ENCODE assay signal across 18 cellular contexts in the genomic region with DNA sequence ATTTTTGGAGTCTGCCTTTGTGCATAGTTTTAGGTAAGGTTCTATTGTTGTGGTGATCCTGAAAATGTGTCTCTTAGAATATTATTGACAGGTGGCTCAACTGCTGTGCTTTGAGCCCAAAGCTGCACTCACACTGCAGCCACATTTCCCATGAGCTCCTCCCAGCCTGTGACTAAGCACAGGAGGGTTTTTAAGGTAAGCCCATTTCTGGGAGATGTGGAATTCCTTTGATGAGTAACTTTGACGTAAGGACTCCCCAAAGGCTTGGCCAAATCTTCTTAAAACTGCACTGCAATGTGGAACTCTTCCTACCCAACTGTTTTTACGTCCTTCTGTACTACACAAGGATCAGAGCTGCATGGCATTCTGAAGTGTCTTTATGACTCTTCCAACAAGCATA. TPM values are rescaled to one million over a fixed set of nuclear protein-coding genes. Genes with fewer than 3 reads are reported as not detected.
DNase-seq lines count a peak whose midpoint lies in the region; ATAC-seq and TF ChIP-seq lines count a peak whose summit lies in the region.
"Had no signal": no experiment of that assay in that cellular context is flagged by ENCODE, and none has a peak within 500 bp of the region (broad histone marks: within the 10 kb centered on the region; RNA-seq: fewer than 3 reads in every experiment).

No MANE protein-coding gene starts in this region.

- no peak for TF ChIP-seq POLR2A in breast epithelium (IDR thresholded peaks at IDR 0.05)

- intact Hi-C loops in MCF 10A (cut with micrococcal nuclease), result no loop called here
- intact Hi-C loops in breast epithelium (cut with DNase I; ENCODE audit: low total_unique reads), result no loop called here
- intact Hi-C loops in dorsolateral prefrontal cortex (cut with DNase I), result no loop called here

- in situ Hi-C loops in astrocyte of the spinal cord (cut with HindIII; ENCODE audit: low sequenced_read_pairs), result no loop called here

- no peak overlapping the region for H3K27ac Mint-ChIP-seq in MCF 10A (ENCODE audit: low read depth, unreplicated experiment)
- no peak overlapping the region for H3K27ac Mint-ChIP-seq in activated naive CD4-positive, alpha-beta T cell treated with anti-CD3 and anti-CD28 coated beads, Interleukin-2, amount 50 U/mL, for 72 hours
- H3K27ac Mint-ChIP-seq: CD8-positive, alpha-beta T cell had no signal

- H3K27me3 Mint-ChIP-seq in MCF 10A (ENCODE audit: insufficient read depth, unreplicated experiment), result no peaks in the 10 kb centered on the region

- H3K36me3 ChIP-seq in breast epithelium, result peaks cover 5% of the 10 kb centered on the region
- H3K36me3 ChIP-seq: BLaER1, Peyer's patch had no signal

- TF ChIP-seq CTCF in MCF 10A (IDR thresholded peaks at IDR 0.05; ENCODE audit: unreplicated experiment) (no peak), breast epithelium (IDR thresholded peaks at IDR 0.05) (no peak), astrocyte of the spinal cord (IDR thresholded peaks at IDR 0.05; ENCODE audit: low read depth, low read length) (no peak), foreskin keratinocyte (conservative IDR thresholded peaks at IDR 0.05) (no peak), dorsolateral prefrontal cortex (IDR thresholded peaks at IDR 0.05 in 54 of 56, conservative IDR thresholded peaks at IDR 0.05 in 2 of 56; ENCODE audit: low read depth in 1 of 56, partially characterized antibody in 56 of 56) (no peak)

- no peaks in the 10 kb centered on the region for H3K9me3 ChIP-seq in breast epithelium
- H3K9me3 ChIP-seq: BLaER1, Peyer's patch had no signal

- POLR2A ChIA-PET in MCF 10A (lab: Yijun Ruan, JAX), result interaction anchor here (0.6 kb wide), 1 partner anchor 80 kb away, joined by 3 read pairs; no protein-coding TSS in a partner anchor

- H3K4me1 Mint-ChIP-seq in MCF 10A (ENCODE audit: insufficient read depth, unreplicated experiment), result peaks cover 9% of the 10 kb centered on the region

- no peaks in the 10 kb centered on the region for H3K36me3 Mint-ChIP-seq in MCF 10A (ENCODE audit: insufficient read depth, unreplicated experiment)
- peaks cover 0 to 7% of the 10 kb centered on the region in 2 donors for H3K36me3 Mint-ChIP-seq in activated naive CD4-positive, alpha-beta T cell treated with anti-CD3 and anti-CD28 coated beads, Interleukin-2, amount 50 U/mL, for 72 hours
- H3K36me3 Mint-ChIP-seq: CD8-positive, alpha-beta T cell had no signal

- CTCF ChIA-PET in MCF 10A (lab: Yijun Ruan, JAX), result interaction anchor here (0.8 to 1.1 kb wide), 2 partner anchors 192 to 393 kb away, joined by 3 to 7 read pairs; no protein-coding TSS in a partner anchor

- H3K4me3 Mint-ChIP-seq in MCF 10A (ENCODE audit: unreplicated experiment), result no peak overlapping the region
- H3K4me3 Mint-ChIP-seq: CD8-positive, alpha-beta T cell had no signal

- ATAC-seq in foreskin keratinocyte (peak; percentile 100), HG02970 (IDR thresholded peaks at IDR 0.05; ENCODE audit: low FRiP score, unreplicated experiment) (no peak)
- ATAC-seq in activated naive CD4-positive, alpha-beta T cell treated with anti-CD3 and anti-CD28 coated beads, Interleukin-2, amount 50 U/mL, for 72 hours, result no peak
- ATAC-seq: CD8-positive, alpha-beta T cell; SK-N-SH treated with all-trans-retinoic acid at 6 μM for 48 hours had no signal

- no peaks in the 10 kb centered on the region for H3K9me3 Mint-ChIP-seq in MCF 10A (ENCODE audit: unreplicated experiment)
- peaks cover 6 to 10% of the 10 kb centered on the region in 2 donors for H3K9me3 Mint-ChIP-seq in activated naive CD4-positive, alpha-beta T cell treated with anti-CD3 and anti-CD28 coated beads, Interleukin-2, amount 50 U/mL, for 72 hours
- H3K9me3 Mint-ChIP-seq: CD8-positive, alpha-beta T cell had no signal

- BruUV-seq in MCF 10A (replicated peaks; lab: Mats Ljungman, UMichigan), result no TSS peak

- H3K4me3 ChIP-seq in breast epithelium (no peak overlapping the region), astrocyte of the spinal cord (ENCODE audit: low read depth, low read length) (no peak overlapping the region), dorsolateral prefrontal cortex (no peak overlapping the region)
- H3K4me3 ChIP-seq: BLaER1, Peyer's patch had no signal

- peak; percentile 77 for DNase-seq in MCF 10A (ENCODE audit: unreplicated experiment)
- DNase-seq in breast epithelium (ENCODE audit: low spot score in 2 of 2), result no peak
- DNase-seq in astrocyte of the spinal cord (ENCODE audit: low read depth, low spot score), result peak; percentile 1
- peak; percentile 64 to 81 for DNase-seq in foreskin keratinocyte
- DNase-seq in dorsolateral prefrontal cortex, result no peak
- DNase-seq in ureter (ENCODE audit: low spot score), result no peak
- DNase-seq in activated naive CD4-positive, alpha-beta T cell treated with anti-CD3 and anti-CD28 coated beads, Interleukin-2, amount 50 U/mL, for 72 hours (ENCODE audit: low spot score in 2 of 2), result no peak
- DNase-seq: CD8-positive, alpha-beta T cell; MV-4-11; NCI-H1417 treated with DMSO at 0.1 percent for 48 hours; NCI-H2081 treated with DMSO at 0.1 percent for 48 hours; NCI-H510A treated with DMSO at 0.1 percent for 48 hours; Peyer's patch; SHP77 treated with DMSO at 0.1 percent for 48 hours had no signal

- H3K27me3 ChIP-seq in breast epithelium (no peaks in the 10 kb centered on the region), foreskin keratinocyte (no peaks in the 10 kb centered on the region), dorsolateral prefrontal cortex (no peaks in the 10 kb centered on the region)
- H3K27me3 ChIP-seq: BLaER1, Peyer's patch had no signal

- H3K4me1 ChIP-seq in breast epithelium (no peaks in the 10 kb centered on the region), foreskin keratinocyte (peaks cover 11% of the 10 kb centered on the region)
- H3K4me1 ChIP-seq: BLaER1, Peyer's patch had no signal

- H3K27ac ChIP-seq in breast epithelium, result no peak overlapping the region
- H3K27ac ChIP-seq in foreskin keratinocyte, result peak overlapping the region; percentile 28
- no peak overlapping the region for H3K27ac ChIP-seq in dorsolateral prefrontal cortex
- H3K27ac ChIP-seq: 22Rv1, BLaER1, Peyer's patch had no signal

RNA-seq across cellular contexts. Expression of a gene that starts 20.0 kb away (rescaled TPM):
- not detected in 2 replicates for total RNA-seq in MCF 10A (2022)
- not detected for total RNA-seq in breast epithelium
- not detected in 2 replicates for total RNA-seq in foreskin keratinocyte
- not detected in 2 replicates for polyA plus RNA-seq in foreskin keratinocyte
- total RNA-seq in dorsolateral prefrontal cortex, result not detected
- total RNA-seq in ureter, result not detected
- total RNA-seq in activated naive CD4-positive, alpha-beta T cell treated with anti-CD3 and anti-CD28 coated beads, Interleukin-2, amount 50 U/mL, for 72 hours, result not detected
- total RNA-seq: CD8-positive, alpha-beta T cell; Peyer's patch had no signal

Comparison
In these comparisons a context has a peak if more than half of its experiments do, and no peak if none do; other contexts are left out.
1. DNase-seq: peak in MCF 10A (single experiment), astrocyte of the spinal cord (single experiment) and foreskin keratinocyte (2 of 2); none in breast epithelium (0 of 2), dorsolateral prefrontal cortex (0 of 10), ureter (single experiment) and activated naive CD4-positive, alpha-beta T cell treated with anti-CD3 and anti-CD28 coated beads, Interleukin-2, amount 50 U/mL, for 72 hours (0 of 2).